ENCODE assay signal across 8 cellular contexts in the genomic region with DNA sequence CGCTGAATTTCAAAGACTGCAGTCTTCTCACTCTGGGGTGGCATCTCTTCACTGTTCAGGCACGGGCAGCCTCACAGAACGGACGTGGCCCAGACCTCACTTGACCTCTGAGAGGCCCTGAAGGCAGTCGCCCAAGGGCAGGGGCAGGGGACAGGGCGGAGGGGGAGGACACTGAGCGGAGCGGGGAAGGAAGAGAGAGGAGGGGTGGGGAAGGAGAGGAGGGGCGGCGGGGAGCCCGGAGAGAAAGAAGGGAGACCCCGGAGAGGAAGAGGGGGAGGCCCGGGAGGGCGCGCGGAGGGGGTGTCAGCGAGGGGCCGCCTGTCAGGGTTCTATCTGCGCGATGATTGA. TPM values are rescaled to one million over a fixed set of nuclear protein-coding genes. Genes with fewer than 3 reads are reported as not detected.
A peak's percentile ranks its signal among the peaks of the same experiment; 100 is the strongest.
DNase-seq lines count a peak whose midpoint lies in the region; ATAC-seq lines count a peak whose summit lies in the region.

No MANE protein-coding gene starts in this region.

- no peaks in the 10 kb centered on the region for H3K36me3 ChIP-seq in CD4-positive, alpha-beta memory T cell (ENCODE audit: insufficient read depth, low read length)
- H3K36me3 ChIP-seq in MG63 = no peaks in the 10 kb centered on the region
- no peaks in the 10 kb centered on the region for H3K36me3 ChIP-seq in endocrine pancreas (ENCODE audit: control insufficient read depth, insufficient read depth, low read length)
- H3K36me3 ChIP-seq in naive thymus-derived CD4-positive, alpha-beta T cell (ENCODE audit: control insufficient read depth in 2 of 3, insufficient read depth in 3 of 3, low read length in 3 of 3) = no peaks in the 10 kb centered on the region

- peaks cover 0 to 5% (median 0%) of the 10 kb centered on the region in 4 donors for H3K4me1 Mint-ChIP-seq in CD4-positive, alpha-beta memory T cell
- peaks cover 0 to 4% (median 0%) of the 10 kb centered on the region in 7 donors for H3K4me1 Mint-ChIP-seq in naive thymus-derived CD4-positive, alpha-beta T cell

- intact Hi-C loops in CD4-positive, alpha-beta memory T cell (cut with micrococcal nuclease) = no loop called here
- intact Hi-C loops in naive thymus-derived CD4-positive, alpha-beta T cell (cut with micrococcal nuclease) = loop anchor here in 1 of 2 donors (2.0 kb wide), 1 partner anchor 58 kb away; no protein-coding TSS in a partner anchor

- no peak for DNase-seq in CD4-positive, alpha-beta memory T cell
- DNase-seq in MG63 (peak; percentile 19), NCI-H82 (lab: John Stamatoyannopoulos, UW) (no peak), HPDE6-E6E7 (ENCODE audit: extremely low spot score) (no peak)
- no peak for DNase-seq in naive thymus-derived CD4-positive, alpha-beta T cell

- no peak overlapping the region for H3K27ac ChIP-seq in CD4-positive, alpha-beta memory T cell (ENCODE audit: low read depth, low read length)
- peak overlapping the region; percentile 49 for H3K27ac ChIP-seq in naive thymus-derived CD4-positive, alpha-beta T cell (ENCODE audit: low read depth, low read length)

- H3K27me3 Mint-ChIP-seq in CD4-positive, alpha-beta memory T cell = peaks cover 9 to 29% of the 10 kb centered on the region in 2 donors
- H3K27me3 Mint-ChIP-seq in naive thymus-derived CD4-positive, alpha-beta T cell = peaks cover 5 to 37% (median 8%) of the 10 kb centered on the region in 5 donors

- H3K36me3 Mint-ChIP-seq in CD4-positive, alpha-beta memory T cell = no peaks in the 10 kb centered on the region
- H3K36me3 Mint-ChIP-seq in naive thymus-derived CD4-positive, alpha-beta T cell = peaks cover 0 to 10% (median 4%) of the 10 kb centered on the region in 5 donors

- H3K27me3 ChIP-seq in CD4-positive, alpha-beta memory T cell (ENCODE audit: insufficient read depth, low read length) = no peaks in the 10 kb centered on the region
- H3K27me3 ChIP-seq in MG63 (no peaks in the 10 kb centered on the region), endocrine pancreas (ENCODE audit: control insufficient read depth, insufficient read depth, low read length) (no peaks in the 10 kb centered on the region)
- peaks cover 0 to 3% of the 10 kb centered on the region in 2 donors for H3K27me3 ChIP-seq in naive thymus-derived CD4-positive, alpha-beta T cell (ENCODE audit: control insufficient read depth in 2 of 2, insufficient read depth in 2 of 2, low read length in 2 of 2)

- peak overlapping the region; percentile 39 for H3K9ac ChIP-seq in endocrine pancreas (ENCODE audit: control insufficient read depth, insufficient read depth, low read length)

- H3K9me3 Mint-ChIP-seq in CD4-positive, alpha-beta memory T cell = peaks cover 0 to 11% (median 9%) of the 10 kb centered on the region in 8 donors
- H3K9me3 Mint-ChIP-seq in naive thymus-derived CD4-positive, alpha-beta T cell = peaks cover 2 to 16% (median 7%) of the 10 kb centered on the region in 11 donors

- peak overlapping the region in 1 of 2 donors; percentile 61 for H3K4me3 ChIP-seq in CD4-positive, alpha-beta memory T cell (ENCODE audit: low read length in 2 of 2)
- peak overlapping the region; percentile 50 for H3K4me3 ChIP-seq in MG63
- H3K4me3 ChIP-seq in endocrine pancreas (ENCODE audit: control insufficient read depth, insufficient read depth, low read length) = no peak overlapping the region
- H3K4me3 ChIP-seq in naive thymus-derived CD4-positive, alpha-beta T cell (ENCODE audit: low read length) = peak overlapping the region; percentile 59

- H3K4me1 ChIP-seq in CD4-positive, alpha-beta memory T cell (ENCODE audit: insufficient read depth, low read length) = no peaks in the 10 kb centered on the region
- peaks cover 12% of the 10 kb centered on the region for H3K4me1 ChIP-seq in endocrine pancreas (ENCODE audit: control insufficient read depth, insufficient read depth, low read length)
- H3K4me1 ChIP-seq in naive thymus-derived CD4-positive, alpha-beta T cell (ENCODE audit: control insufficient read depth in 2 of 2, insufficient read depth in 2 of 2, low read length in 2 of 2) = no peaks in the 10 kb centered on the region

- ATAC-seq in naive thymus-derived CD4-positive, alpha-beta T cell = peak; percentile 21
- ATAC-seq in HG03045 (IDR thresholded peaks at IDR 0.05; ENCODE audit: unreplicated experiment) (no peak), HG03196 (IDR thresholded peaks at IDR 0.05; ENCODE audit: unreplicated experiment) (no peak)

- H3K27ac Mint-ChIP-seq in CD4-positive, alpha-beta memory T cell = peak overlapping the region in 3 of 7 donors; percentile 36 to 86 (median 58)
- peak overlapping the region in 4 of 9 donors; percentile 65 to 82 (median 74) for H3K27ac Mint-ChIP-seq in naive thymus-derived CD4-positive, alpha-beta T cell

- H3K4me3 Mint-ChIP-seq in CD4-positive, alpha-beta memory T cell = peak overlapping the region; percentile 81 to 85 (median 84)
- H3K4me3 Mint-ChIP-seq in naive thymus-derived CD4-positive, alpha-beta T cell = peak overlapping the region in 5 of 10 donors; percentile 79 to 87 (median 84)

- H3K9me3 ChIP-seq in CD4-positive, alpha-beta memory T cell (ENCODE audit: control insufficient read depth in 1 of 2, low read length in 2 of 2) = no peaks in the 10 kb centered on the region
- H3K9me3 ChIP-seq in MG63 = peaks cover 6% of the 10 kb centered on the region
- no peaks in the 10 kb centered on the region for H3K9me3 ChIP-seq in endocrine pancreas (ENCODE audit: control insufficient read depth, low read length)
- no peaks in the 10 kb centered on the region for H3K9me3 ChIP-seq in naive thymus-derived CD4-positive, alpha-beta T cell (ENCODE audit: control insufficient read depth in 2 of 3, low read length in 3 of 3)

- POLR2A ChIA-PET in CD4-positive, alpha-beta memory T cell (lab: Charles Lee; ENCODE audit: partially characterized antibody) = interaction anchor here (0.6 kb wide), 1 partner anchor 11 kb away, joined by 3 read pairs; no protein-coding TSS in a partner anchor
- POLR2A ChIA-PET in naive thymus-derived CD4-positive, alpha-beta T cell (lab: Charles Lee) = interaction anchor here (0.9 kb wide), 1 partner anchor 58 kb away, joined by 3 read pairs; a partner anchor contains a TSS

- CTCF ChIA-PET in CD4-positive, alpha-beta memory T cell (lab: Charles Lee; ENCODE audit: partially characterized antibody) = interaction anchor here (1.1 kb wide), 1 partner anchor 60 kb away, joined by 3 read pairs; no protein-coding TSS in a partner anchor
- CTCF ChIA-PET in naive thymus-derived CD4-positive, alpha-beta T cell (lab: Charles Lee) = interaction anchor here (1.1 kb wide), 1 partner anchor 8 kb away, joined by 3 read pairs; no protein-coding TSS in a partner anchor

RNA-seq across cellular contexts. Expression of a gene that starts 58.7 kb away (rescaled TPM):
- 10 to 100 TPM; 12.7 to 15.4 TPM for total RNA-seq in CD4-positive, alpha-beta memory T cell
- 10 to 100 TPM; 22.3 TPM for polyA plus RNA-seq in CD4-positive, alpha-beta memory T cell
- total RNA-seq in MG63 (2014; rRNA removed; shearing (Covaris generic); ENCODE audit: low replicate concordance) = 18.1 and 33.0 TPM in 2 replicates
- 10 to 100 TPM; 10.1 to 29.2 (median 15.8) TPM for total RNA-seq in naive thymus-derived CD4-positive, alpha-beta T cell
- polyA plus RNA-seq in naive thymus-derived CD4-positive, alpha-beta T cell = 10 to 100 TPM in 1 of 2 donors, 1 to 10 TPM in 1; 8.8 to 14.8 TPM
